Comparison of ENCODE assay signal across 8 cellular contexts in genomic region chr4:10006236-10006603, GRCh38. TPM values are rescaled to one million over a fixed set of nuclear protein-coding genes. Genes with fewer than 3 reads are reported as not detected.
DNase-seq lines count a peak whose midpoint lies in the region; ATAC-seq and TF ChIP-seq lines count a peak whose summit lies in the region.

No MANE protein-coding gene starts in this region.

- no peaks in the 10 kb centered on the region for H3K9me3 ChIP-seq in thyroid gland

- 2 to 5% methylated on average over 6 of the region's 6 CpGs for WGBS in thyroid gland, 2 donors

- peak in 1 of 2 donors; percentile 56 for TF ChIP-seq POLR2A in thyroid gland (IDR thresholded peaks at IDR 0.05)

- TF ChIP-seq CTCF in thyroid gland (IDR thresholded peaks at IDR 0.05): peak in 1 of 6 experiments; percentile 6

- H3K27me3 ChIP-seq in thyroid gland: no peaks in the 10 kb centered on the region

- H3K27ac ChIP-seq in thyroid gland: peak overlapping the region; percentile 93 to 98 (median 96)

- peaks cover 39 to 64% of the 10 kb centered on the region in 2 donors for H3K4me1 ChIP-seq in thyroid gland

- no peak overlapping the region for H3K4me3 ChIP-seq in thyroid gland (replicated peaks in 1 of 3)

- no peaks in the 10 kb centered on the region for H3K36me3 ChIP-seq in thyroid gland

- peak; percentile 38 for ATAC-seq in GM18861 (IDR thresholded peaks at IDR 0.05; ENCODE audit: unreplicated experiment)
- peak; percentile 27 for ATAC-seq in HG03442 (IDR thresholded peaks at IDR 0.05; ENCODE audit: unreplicated experiment)

- intact Hi-C loops in thyroid gland (cut with DNase I): no loop called here

- DNase-seq in UCSD-AML1 (lab: John Stamatoyannopoulos, UW; ENCODE audit: unreplicated experiment): peak; percentile 41
- DNase-seq in iPS-NIHi11 (ENCODE audit: low spot score): peak; percentile 29
- DNase-seq in thyroid gland: peak; percentile 82
- no peak for DNase-seq in NCI-H187 treated with DMSO at 0.1 percent for 48 hours (lab: John Stamatoyannopoulos, UW)
- no peak for DNase-seq in GM19240 (ENCODE audit: insufficient read length, low spot score)
- no peak for DNase-seq in stimulated activated CD4-positive, alpha-beta T cell treated with anti-CD3 and anti-CD28 coated beads, Interleukin-4, amount 100 ng/mL, for 24 hours

RNA-seq across cellular contexts. Expression of gene SLC2A9, which starts 15.1 kb away (rescaled TPM):
- 10 to 100 TPM in 1 of 4 donors, 1 to 10 TPM in 3; 5.0 to 21.2 (median 9.2) TPM for total RNA-seq in thyroid gland

Comparison
In these comparisons a context has a peak if more than half of its experiments do, and no peak if none do; other contexts are left out.
1. DNase-seq: peak in UCSD-AML1 (single experiment), iPS-NIHi11 (single experiment) and thyroid gland (2 of 2); none in NCI-H187 treated with DMSO at 0.1 percent for 48 hours (single experiment), GM19240 (single experiment) and stimulated activated CD4-positive, alpha-beta T cell treated with anti-CD3 and anti-CD28 coated beads, Interleukin-4, amount 100 ng/mL, for 24 hours (single experiment).